In genomic region chr5:114055810-114056476, GRCh38 we compare ENCODE assay signal across 8 cellular contexts.
DNase-seq lines count a peak whose midpoint lies in the region; ATAC-seq lines count a peak whose summit lies in the region.

No MANE protein-coding gene starts in this region.

- no peak overlapping the region for H3K9ac ChIP-seq in adipocyte (ENCODE audit: low read length)

- peak overlapping the region; percentile 76 for H3K4me3 ChIP-seq in adipocyte (ENCODE audit: low read length)

- no peaks in the 10 kb centered on the region for H3K9me3 ChIP-seq in adipocyte (ENCODE audit: control insufficient read depth, low read length)

- H3K27me3 ChIP-seq in adipocyte (replicated peaks; ENCODE audit: control insufficient read depth, insufficient read depth, low read length) = peaks cover 54% of the 10 kb centered on the region

- no peaks in the 10 kb centered on the region for H3K36me3 ChIP-seq in adipocyte (ENCODE audit: control insufficient read depth, insufficient read depth, low read length, severe bottlenecking)

- peaks cover 8% of the 10 kb centered on the region for H3K4me1 ChIP-seq in adipocyte (ENCODE audit: control insufficient read depth, insufficient read depth, low read length)

- ATAC-seq in left ventricle myocardium superior = peak; percentile 83
- no peak for ATAC-seq in GM18498 (IDR thresholded peaks at IDR 0.05; ENCODE audit: unreplicated experiment)
- ATAC-seq in HG03135 (IDR thresholded peaks at IDR 0.05; ENCODE audit: unreplicated experiment) = no peak

- peak; percentile 17 for DNase-seq in Daoy (ENCODE audit: low read depth)
- peak; percentile 40 for DNase-seq in adipocyte (ENCODE audit: low read depth)
- peak; percentile 58 for DNase-seq in left ventricle myocardium superior
- DNase-seq in posterior vena cava (ENCODE audit: low spot score) = peak; percentile 81
- no peak for DNase-seq in NK-92 treated with Interleukin-12 subunit alpha and Interleukin-12 subunit beta, amount 100 ng/mL, for 24 hours (lab: John Stamatoyannopoulos, UW)
- DNase-seq in NOMO-1 treated with DMSO at 0.1 percent for 48 hours (lab: John Stamatoyannopoulos, UW; ENCODE audit: unreplicated experiment) = no peak

- intact Hi-C loops in left ventricle myocardium superior (cut with micrococcal nuclease) = no loop called here
- intact Hi-C loops in posterior vena cava (cut with DNase I) = no loop called here

Comparison
In these comparisons a context has a peak if more than half of its experiments do, and no peak if none do; other contexts are left out.
1. DNase-seq: peak in Daoy (single experiment), adipocyte (single experiment), left ventricle myocardium superior (single experiment) and posterior vena cava (single experiment); none in NK-92 treated with Interleukin-12 subunit alpha and Interleukin-12 subunit beta, amount 100 ng/mL, for 24 hours (single experiment) and NOMO-1 treated with DMSO at 0.1 percent for 48 hours (single experiment).